22 cellular contexts compared by ENCODE assay signal in genomic region chr6:112432853-112433252, GRCh38.
"Had no signal": no experiment of that assay in that cellular context is flagged by ENCODE, and none has a peak within 500 bp of the region (broad histone marks: within the 10 kb centered on the region; RNA-seq: fewer than 3 reads in every experiment).

No MANE protein-coding gene starts in this region.

- H3K4me3 Mint-ChIP-seq: activated B cell treated with CpG ODN at 0.5 μM for 24 hours; activated CD4-positive, alpha-beta T cell treated with anti-CD3 and anti-CD28 coated beads for 36 hours; activated naive CD4-positive, alpha-beta T cell treated with anti-CD3 and anti-CD28 coated beads for 36 hours; activated naive CD8-positive, alpha-beta T cell treated with anti-CD3 and anti-CD28 coated beads, Interleukin-2, amount 10 ng/mL, durations not matched to agents 7 days and 5 days; naive thymus-derived CD4-positive, alpha-beta T cell had no signal

- H3K27ac ChIP-seq: coronary artery, epithelial cell of prostate, heart right ventricle, lower lobe of right lung, prostate gland, spleen, upper lobe of left lung had no signal

- H3K4me1 ChIP-seq: lower lobe of right lung, prostate gland, spleen, upper lobe of left lung had no signal

- H3K27me3 Mint-ChIP-seq: activated B cell treated with CpG ODN at 0.5 μM for 24 hours; activated CD4-positive, alpha-beta T cell treated with anti-CD3 and anti-CD28 coated beads for 36 hours; activated naive CD8-positive, alpha-beta T cell treated with anti-CD3 and anti-CD28 coated beads, Interleukin-2, amount 10 ng/mL, durations not matched to agents 7 days and 5 days; naive thymus-derived CD4-positive, alpha-beta T cell had no signal

- DNase-seq: activated B cell treated with CpG ODN at 0.5 μM for 24 hours; activated CD4-positive, alpha-beta T cell treated with anti-CD3 and anti-CD28 coated beads for 36 hours; activated CD4-positive, alpha-beta T cell treated with anti-CD3 and anti-CD28 coated beads, Interleukin-2, amount 50 U/mL, for 48 hours; activated CD8-positive, alpha-beta memory T cell treated with anti-CD3 and anti-CD28 coated beads, Interleukin-2, amount 50 U/mL, for 48 hours; activated naive CD4-positive, alpha-beta T cell treated with anti-CD3 and anti-CD28 coated beads for 36 hours; activated naive CD8-positive, alpha-beta T cell treated with anti-CD3 and anti-CD28 coated beads, Interleukin-2, amount 10 ng/mL, durations not matched to agents 7 days and 5 days; activated T-cell treated with anti-CD3 and anti-CD28 coated beads, Interleukin-2, amount 50 U/mL, for 48 hours; amniotic stem cell; cerebellar nuclear complex; foreskin fibroblast; heart right ventricle; lower lobe of right lung; naive thymus-derived CD4-positive, alpha-beta T cell; spleen; stimulated activated CD4-positive, alpha-beta T cell treated with anti-CD3 and anti-CD28 coated beads, Interleukin-4, amount 100 ng/mL, for 1 hour; stimulated activated naive CD4-positive, alpha-beta T cell; T1000; upper lobe of left lung had no signal

- H3K4me1 Mint-ChIP-seq: activated B cell treated with CpG ODN at 0.5 μM for 24 hours; activated CD4-positive, alpha-beta T cell treated with anti-CD3 and anti-CD28 coated beads for 36 hours; activated naive CD8-positive, alpha-beta T cell treated with anti-CD3 and anti-CD28 coated beads, Interleukin-2, amount 10 ng/mL, durations not matched to agents 7 days and 5 days; naive thymus-derived CD4-positive, alpha-beta T cell had no signal

- H3K9me3 ChIP-seq: heart right ventricle, lower lobe of right lung, prostate gland, spleen, upper lobe of left lung had no signal

- ATAC-seq: activated CD4-positive, alpha-beta T cell treated with anti-CD3 and anti-CD28 coated beads for 36 hours; heart right ventricle; left lobe of liver; lower lobe of right lung; naive thymus-derived CD4-positive, alpha-beta T cell had no signal

- H3K27me3 ChIP-seq: heart right ventricle, spleen, upper lobe of left lung had no signal

- H3K9me3 Mint-ChIP-seq: activated B cell treated with CpG ODN at 0.5 μM for 24 hours; activated naive CD8-positive, alpha-beta T cell treated with anti-CD3 and anti-CD28 coated beads, Interleukin-2, amount 10 ng/mL, durations not matched to agents 7 days and 5 days had no signal

- H3K36me3 Mint-ChIP-seq: activated naive CD8-positive, alpha-beta T cell treated with anti-CD3 and anti-CD28 coated beads, Interleukin-2, amount 10 ng/mL, durations not matched to agents 7 days and 5 days; naive thymus-derived CD4-positive, alpha-beta T cell had no signal

- H3K36me3 ChIP-seq: heart right ventricle, lower lobe of right lung, prostate gland, spleen, upper lobe of left lung had no signal

- H3K4me3 ChIP-seq: coronary artery, heart right ventricle, lower lobe of right lung, prostate gland, spleen, upper lobe of left lung had no signal

- H3K27ac Mint-ChIP-seq: activated B cell treated with CpG ODN at 0.5 μM for 24 hours; activated CD4-positive, alpha-beta T cell treated with anti-CD3 and anti-CD28 coated beads for 36 hours; activated naive CD4-positive, alpha-beta T cell treated with anti-CD3 and anti-CD28 coated beads for 36 hours; activated naive CD8-positive, alpha-beta T cell treated with anti-CD3 and anti-CD28 coated beads, Interleukin-2, amount 10 ng/mL, durations not matched to agents 7 days and 5 days; naive thymus-derived CD4-positive, alpha-beta T cell had no signal
